8 cellular contexts compared by ENCODE assay signal in genomic region chr3:139389552-139390368, GRCh38. TPM values are rescaled to one million over a fixed set of nuclear protein-coding genes. Genes with fewer than 3 reads are reported as not detected.
A peak's percentile ranks its signal among the peaks of the same experiment; 100 is the strongest.
DNase-seq lines count a peak whose midpoint lies in the region; ATAC-seq and TF ChIP-seq lines count a peak whose summit lies in the region.

TSS of gene COPB2 (minus strand) at chr3:139389647. CDS start at chr3:139389550, 97 bp downstream.

- ATAC-seq in HG03432 (IDR thresholded peaks at IDR 0.05; ENCODE audit: unreplicated experiment) = peak; percentile 98

- TF ChIP-seq POLR2A in GM19099 (IDR thresholded peaks at IDR 0.05; ENCODE audit: extremely low read depth, insufficient read length, low read depth) = peak; percentile 89

- DNase-seq in AG20443 (ENCODE audit: low spot score) (peak; percentile 100), NCI-H510A (lab: John Stamatoyannopoulos, UW) (peak; percentile 88), cerebellum (ENCODE audit: low spot score) (peak; percentile 97), islet precursor cell (peak; percentile 100)
- DNase-seq in activated CD4-positive, alpha-beta T cell treated with anti-CD3 and anti-CD28 coated beads for 1 hour = peak; percentile 89
- peak; percentile 92 to 98 (median 97) for DNase-seq in stimulated activated CD4-positive, alpha-beta T cell treated with anti-CD3 and anti-CD28 coated beads, Interleukin-12 subunit alpha, Interleukin-12 subunit beta, amount 100 ng/mL, for 48 hours (ENCODE audit: low read depth in 2 of 3, low spot score in 1 of 3)

RNA-seq across cellular contexts. Expression of gene COPB2, which starts in this region (rescaled TPM):
- 79.3 TPM for total RNA-seq in cerebellum

Comparison
In these comparisons a context has a peak if more than half of its experiments do, and no peak if none do; other contexts are left out.
1. Peak in every context shown above with its lines: DNase-seq and ATAC-seq.